In the genomic region with DNA sequence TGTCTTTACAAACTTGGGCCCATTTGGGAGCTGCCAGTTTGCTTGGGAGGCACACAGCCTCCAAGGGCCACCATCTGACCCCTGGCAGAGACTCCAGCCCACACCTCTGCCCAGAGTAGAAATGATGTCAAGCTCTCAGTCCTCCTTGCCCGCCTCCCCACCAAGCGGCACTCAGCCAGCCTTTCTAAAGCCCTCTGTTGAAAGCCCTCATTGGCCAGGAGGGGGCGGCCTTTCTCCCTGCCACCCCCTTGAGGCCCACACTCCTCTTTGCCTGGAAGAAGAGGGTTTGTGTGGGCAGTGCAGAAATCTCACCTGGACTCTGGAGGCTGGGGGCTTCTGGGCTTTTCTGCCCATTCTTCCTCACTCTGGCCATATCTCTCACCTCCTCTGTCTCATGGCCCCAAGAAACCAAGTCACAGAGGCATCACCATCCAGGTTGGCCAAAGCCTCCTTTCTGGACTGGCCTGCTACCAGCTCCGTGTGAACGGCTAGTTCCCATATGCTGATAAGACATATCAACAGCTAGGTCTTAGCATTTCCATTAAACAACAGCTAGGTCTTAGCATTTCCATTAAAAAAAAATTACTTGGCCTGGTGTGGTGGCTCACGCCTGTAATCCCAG, we compare ENCODE assay signal across 1 cellular context.
TF ChIP-seq lines count a peak whose summit lies in the region.

No MANE protein-coding gene starts in this region.

TF ChIP-seq in K562, 482 proteins besides CTCF, POLR2A, EP300 and RAD21:
- TF ChIP-seq SIX5 (IDR thresholded peaks at IDR 0.05; ENCODE audit: borderline replicate concordance in 1 of 2, insufficient read depth in 1 of 2, low read depth in 1 of 2, low read length in 2 of 2) (no peak), KLF16 (IDR thresholded peaks at IDR 0.05) (0 out of 2 replicates have a peak, but pooled peaks have one; percentile 9), MEF2A (IDR thresholded peaks at IDR 0.05; ENCODE audit: control insufficient read depth, low read depth, low read length) (no peak), MYBL2 (IDR thresholded peaks at IDR 0.05; ENCODE audit: low read depth) (no peak), MYBL2 (CRISPR knock-in tag; IDR thresholded peaks at IDR 0.05; ENCODE audit: borderline replicate concordance) (no peak), SMC3 (conservative IDR thresholded peaks at IDR 0.05; ENCODE audit: insufficient read depth, low read depth, low read length) (peak; percentile 50), ZNF695 (CRISPR knock-in tag; IDR thresholded peaks at IDR 0.05) (no peak), STAG1 (CRISPR knock-in tag; IDR thresholded peaks at IDR 0.05; ENCODE audit: borderline replicate concordance) (peak; percentile 23; the same call in 1 of the 2 replicates), SMARCE1 (IDR thresholded peaks at IDR 0.05) (no peak), MCM3 (IDR thresholded peaks at IDR 0.05) (no peak)
- TF ChIP-seq, protein P1, sequence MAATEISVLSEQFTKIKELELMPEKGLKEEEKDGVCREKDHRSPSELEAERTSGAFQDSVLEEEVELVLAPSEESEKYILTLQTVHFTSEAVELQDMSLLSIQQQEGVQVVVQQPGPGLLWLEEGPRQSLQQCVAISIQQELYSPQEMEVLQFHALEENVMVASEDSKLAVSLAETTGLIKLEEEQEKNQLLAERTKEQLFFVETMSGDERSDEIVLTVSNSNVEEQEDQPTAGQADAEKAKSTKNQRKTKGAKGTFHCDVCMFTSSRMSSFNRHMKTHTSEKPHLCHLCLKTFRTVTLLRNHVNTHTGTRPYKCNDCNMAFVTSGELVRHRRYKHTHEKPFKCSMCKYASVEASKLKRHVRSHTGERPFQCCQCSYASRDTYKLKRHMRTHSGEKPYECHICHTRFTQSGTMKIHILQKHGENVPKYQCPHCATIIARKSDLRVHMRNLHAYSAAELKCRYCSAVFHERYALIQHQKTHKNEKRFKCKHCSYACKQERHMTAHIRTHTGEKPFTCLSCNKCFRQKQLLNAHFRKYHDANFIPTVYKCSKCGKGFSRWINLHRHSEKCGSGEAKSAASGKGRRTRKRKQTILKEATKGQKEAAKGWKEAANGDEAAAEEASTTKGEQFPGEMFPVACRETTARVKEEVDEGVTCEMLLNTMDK (IDR thresholded peaks at IDR 0.05; ENCODE audit: borderline replicate concordance, insufficient read depth, low read depth, low read length, poor library complexity, severe bottlenecking): peak; percentile 53
- TF ChIP-seq, protein P2, sequence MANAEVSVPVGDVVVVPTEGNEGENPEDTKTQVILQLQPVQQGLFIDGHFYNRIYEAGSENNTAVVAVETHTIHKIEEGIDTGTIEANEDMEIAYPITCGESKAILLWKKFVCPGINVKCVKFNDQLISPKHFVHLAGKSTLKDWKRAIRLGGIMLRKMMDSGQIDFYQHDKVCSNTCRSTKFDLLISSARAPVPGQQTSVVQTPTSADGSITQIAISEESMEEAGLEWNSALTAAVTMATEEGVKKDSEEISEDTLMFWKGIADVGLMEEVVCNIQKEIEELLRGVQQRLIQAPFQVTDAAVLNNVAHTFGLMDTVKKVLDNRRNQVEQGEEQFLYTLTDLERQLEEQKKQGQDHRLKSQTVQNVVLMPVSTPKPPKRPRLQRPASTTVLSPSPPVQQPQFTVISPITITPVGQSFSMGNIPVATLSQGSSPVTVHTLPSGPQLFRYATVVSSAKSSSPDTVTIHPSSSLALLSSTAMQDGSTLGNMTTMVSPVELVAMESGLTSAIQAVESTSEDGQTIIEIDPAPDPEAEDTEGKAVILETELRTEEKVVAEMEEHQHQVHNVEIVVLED (CRISPR knock-in tag; IDR thresholded peaks at IDR 0.05): no peak
- TF ChIP-seq, protein P3, sequence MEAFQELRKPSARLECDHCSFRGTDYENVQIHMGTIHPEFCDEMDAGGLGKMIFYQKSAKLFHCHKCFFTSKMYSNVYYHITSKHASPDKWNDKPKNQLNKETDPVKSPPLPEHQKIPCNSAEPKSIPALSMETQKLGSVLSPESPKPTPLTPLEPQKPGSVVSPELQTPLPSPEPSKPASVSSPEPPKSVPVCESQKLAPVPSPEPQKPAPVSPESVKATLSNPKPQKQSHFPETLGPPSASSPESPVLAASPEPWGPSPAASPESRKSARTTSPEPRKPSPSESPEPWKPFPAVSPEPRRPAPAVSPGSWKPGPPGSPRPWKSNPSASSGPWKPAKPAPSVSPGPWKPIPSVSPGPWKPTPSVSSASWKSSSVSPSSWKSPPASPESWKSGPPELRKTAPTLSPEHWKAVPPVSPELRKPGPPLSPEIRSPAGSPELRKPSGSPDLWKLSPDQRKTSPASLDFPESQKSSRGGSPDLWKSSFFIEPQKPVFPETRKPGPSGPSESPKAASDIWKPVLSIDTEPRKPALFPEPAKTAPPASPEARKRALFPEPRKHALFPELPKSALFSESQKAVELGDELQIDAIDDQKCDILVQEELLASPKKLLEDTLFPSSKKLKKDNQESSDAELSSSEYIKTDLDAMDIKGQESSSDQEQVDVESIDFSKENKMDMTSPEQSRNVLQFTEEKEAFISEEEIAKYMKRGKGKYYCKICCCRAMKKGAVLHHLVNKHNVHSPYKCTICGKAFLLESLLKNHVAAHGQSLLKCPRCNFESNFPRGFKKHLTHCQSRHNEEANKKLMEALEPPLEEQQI (IDR thresholded peaks at IDR 0.05): no peak
- TF ChIP-seq, protein P4, sequence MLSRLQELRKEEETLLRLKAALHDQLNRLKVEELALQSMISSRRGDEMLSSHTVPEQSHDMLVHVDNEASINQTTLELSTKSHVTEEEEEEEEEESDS (CRISPR knock-in tag; IDR thresholded peaks at IDR 0.05): no peak
- TF ChIP-seq, protein P5, sequence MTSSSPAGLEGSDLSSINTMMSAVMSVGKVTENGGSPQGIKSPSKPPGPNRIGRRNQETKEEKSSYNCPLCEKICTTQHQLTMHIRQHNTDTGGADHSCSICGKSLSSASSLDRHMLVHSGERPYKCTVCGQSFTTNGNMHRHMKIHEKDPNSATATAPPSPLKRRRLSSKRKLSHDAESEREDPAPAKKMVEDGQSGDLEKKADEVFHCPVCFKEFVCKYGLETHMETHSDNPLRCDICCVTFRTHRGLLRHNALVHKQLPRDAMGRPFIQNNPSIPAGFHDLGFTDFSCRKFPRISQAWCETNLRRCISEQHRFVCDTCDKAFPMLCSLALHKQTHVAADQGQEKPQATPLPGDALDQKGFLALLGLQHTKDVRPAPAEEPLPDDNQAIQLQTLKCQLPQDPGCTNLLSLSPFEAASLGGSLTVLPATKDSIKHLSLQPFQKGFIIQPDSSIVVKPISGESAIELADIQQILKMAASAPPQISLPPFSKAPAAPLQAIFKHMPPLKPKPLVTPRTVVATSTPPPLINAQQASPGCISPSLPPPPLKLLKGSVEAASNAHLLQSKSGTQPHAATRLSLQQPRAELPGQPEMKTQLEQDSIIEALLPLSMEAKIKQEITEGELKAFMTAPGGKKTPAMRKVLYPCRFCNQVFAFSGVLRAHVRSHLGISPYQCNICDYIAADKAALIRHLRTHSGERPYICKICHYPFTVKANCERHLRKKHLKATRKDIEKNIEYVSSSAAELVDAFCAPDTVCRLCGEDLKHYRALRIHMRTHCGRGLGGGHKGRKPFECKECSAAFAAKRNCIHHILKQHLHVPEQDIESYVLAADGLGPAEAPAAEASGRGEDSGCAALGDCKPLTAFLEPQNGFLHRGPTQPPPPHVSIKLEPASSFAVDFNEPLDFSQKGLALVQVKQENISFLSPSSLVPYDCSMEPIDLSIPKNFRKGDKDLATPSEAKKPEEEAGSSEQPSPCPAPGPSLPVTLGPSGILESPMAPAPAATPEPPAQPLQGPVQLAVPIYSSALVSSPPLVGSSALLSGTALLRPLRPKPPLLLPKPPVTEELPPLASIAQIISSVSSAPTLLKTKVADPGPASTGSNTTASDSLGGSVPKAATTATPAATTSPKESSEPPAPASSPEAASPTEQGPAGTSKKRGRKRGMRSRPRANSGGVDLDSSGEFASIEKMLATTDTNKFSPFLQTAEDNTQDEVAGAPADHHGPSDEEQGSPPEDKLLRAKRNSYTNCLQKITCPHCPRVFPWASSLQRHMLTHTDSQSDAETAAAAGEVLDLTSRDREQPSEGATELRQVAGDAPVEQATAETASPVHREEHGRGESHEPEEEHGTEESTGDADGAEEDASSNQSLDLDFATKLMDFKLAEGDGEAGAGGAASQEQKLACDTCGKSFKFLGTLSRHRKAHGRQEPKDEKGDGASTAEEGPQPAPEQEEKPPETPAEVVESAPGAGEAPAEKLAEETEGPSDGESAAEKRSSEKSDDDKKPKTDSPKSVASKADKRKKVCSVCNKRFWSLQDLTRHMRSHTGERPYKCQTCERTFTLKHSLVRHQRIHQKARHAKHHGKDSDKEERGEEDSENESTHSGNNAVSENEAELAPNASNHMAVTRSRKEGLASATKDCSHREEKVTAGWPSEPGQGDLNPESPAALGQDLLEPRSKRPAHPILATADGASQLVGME (CRISPR knock-in tag; IDR thresholded peaks at IDR 0.05): no peak
